ENCODE assay signal across 17 cellular contexts in genomic region chr18:44526705-44527415, GRCh38.
DNase-seq lines count a peak whose midpoint lies in the region; ATAC-seq lines count a peak whose summit lies in the region.
"Had no signal": no experiment of that assay in that cellular context is flagged by ENCODE, and none has a peak within 500 bp of the region (broad histone marks: within the 10 kb centered on the region; RNA-seq: fewer than 3 reads in every experiment).

No MANE protein-coding gene starts in this region.

- peak; percentile 83 for ATAC-seq in GM18867 (IDR thresholded peaks at IDR 0.05; ENCODE audit: unreplicated experiment)
- peak; percentile 90 for ATAC-seq in stimulated activated memory B cell treated with anti-CD40 and anti-IgM and Interleukin-4, amounts not matched to agents 10 μg/mL and 1 μg/mL and 100 μg/mL, for 72 hours
- ATAC-seq: A549 had no signal

- H3K9me3 ChIP-seq in Karpas-422 (ENCODE audit: low read length), result no peaks in the 10 kb centered on the region
- H3K9me3 ChIP-seq: A549, BE2C had no signal

- peak overlapping the region in 3 of 6 donors; percentile 11 to 25 (median 17) for H3K27ac Mint-ChIP-seq in immature natural killer cell
- H3K27ac Mint-ChIP-seq in stimulated activated memory B cell treated with anti-CD40 and anti-IgM and Interleukin-4, amounts not matched to agents 10 μg/mL and 1 μg/mL and 100 μg/mL, for 72 hours, result peak overlapping the region; percentile 54

- H3K9me2 ChIP-seq in Karpas-422 (replicated peaks; ENCODE audit: insufficient read depth, low read length), result no peaks in the 10 kb centered on the region

- peak overlapping the region in 4 of 5 donors; percentile 0 to 6 (median 2) for H3K4me3 Mint-ChIP-seq in immature natural killer cell
- H3K4me3 Mint-ChIP-seq in stimulated activated memory B cell treated with anti-CD40 and anti-IgM and Interleukin-4, amounts not matched to agents 10 μg/mL and 1 μg/mL and 100 μg/mL, for 72 hours, result no peak overlapping the region

- no peaks in the 10 kb centered on the region for H3K4me1 ChIP-seq in Karpas-422 (ENCODE audit: low read length)
- H3K4me1 ChIP-seq: A549, BE2C had no signal

- DNase-seq in Karpas-422 (peak; percentile 14), immature natural killer cell (peak; percentile 33 to 44 (median 40)), MV-4-11 (lab: John Stamatoyannopoulos, UW) (no peak), DMS 273 treated with DMSO at 0.1 percent for 48 hours (lab: John Stamatoyannopoulos, UW) (no peak), activated gamma-delta T cell (lab: John Stamatoyannopoulos, UW) (no peak)
- DNase-seq: BE2C, DMS79 treated with DMSO at 0.1 percent for 48 hours, Kasumi-1, NCI-H1417 treated with DMSO at 0.1 percent for 48 hours, NCI-H187, NCI-H69, SHP77 treated with DMSO at 0.1 percent for 48 hours had no signal

- no peaks in the 10 kb centered on the region for H3K27me3 ChIP-seq in Karpas-422 (ENCODE audit: low read length)
- H3K27me3 ChIP-seq: BE2C had no signal

- H3K79me2 ChIP-seq in Karpas-422 (ENCODE audit: low read length), result no peaks in the 10 kb centered on the region

- no peaks in the 10 kb centered on the region for H3K36me3 Mint-ChIP-seq in immature natural killer cell
- no peaks in the 10 kb centered on the region for H3K36me3 Mint-ChIP-seq in stimulated activated memory B cell treated with anti-CD40 and anti-IgM and Interleukin-4, amounts not matched to agents 10 μg/mL and 1 μg/mL and 100 μg/mL, for 72 hours

- H3K4me3 ChIP-seq in Karpas-422 (ENCODE audit: low read length), result no peak overlapping the region
- H3K4me3 ChIP-seq: A549, SK-N-MC had no signal

- no peak overlapping the region for H3K9ac ChIP-seq in Karpas-422 (ENCODE audit: low read length)

- H3K4me1 Mint-ChIP-seq in immature natural killer cell, result peaks cover 17 to 18% of the 10 kb centered on the region in 2 donors
- peaks cover 17% of the 10 kb centered on the region for H3K4me1 Mint-ChIP-seq in stimulated activated memory B cell treated with anti-CD40 and anti-IgM and Interleukin-4, amounts not matched to agents 10 μg/mL and 1 μg/mL and 100 μg/mL, for 72 hours

- H3K4me2 ChIP-seq in Karpas-422 (ENCODE audit: low read depth, low read length, poor library complexity, severe bottlenecking), result no peak overlapping the region
- H3K4me2 ChIP-seq: A549 had no signal

- peaks cover 4 to 6% (median 5%) of the 10 kb centered on the region in 3 donors for H3K27me3 Mint-ChIP-seq in immature natural killer cell (ENCODE audit: low read depth in 3 of 3)
- no peaks in the 10 kb centered on the region for H3K27me3 Mint-ChIP-seq in stimulated activated memory B cell treated with anti-CD40 and anti-IgM and Interleukin-4, amounts not matched to agents 10 μg/mL and 1 μg/mL and 100 μg/mL, for 72 hours

- no peaks in the 10 kb centered on the region for H3K36me3 ChIP-seq in Karpas-422 (ENCODE audit: insufficient read depth, low read length)
- H3K36me3 ChIP-seq: BE2C had no signal

- no peaks in the 10 kb centered on the region for H4K20me1 ChIP-seq in Karpas-422 (ENCODE audit: insufficient read depth, low read depth, low read length)

- no peak overlapping the region for H2AFZ ChIP-seq in Karpas-422 (ENCODE audit: low read length)

- H3K27ac ChIP-seq in Karpas-422 (ENCODE audit: low read length), result no peak overlapping the region
- H3K27ac ChIP-seq: A549, RWPE1, SK-N-MC had no signal

- H3K9me3 Mint-ChIP-seq in immature natural killer cell, result no peaks in the 10 kb centered on the region
- no peaks in the 10 kb centered on the region for H3K9me3 Mint-ChIP-seq in stimulated activated memory B cell treated with anti-CD40 and anti-IgM and Interleukin-4, amounts not matched to agents 10 μg/mL and 1 μg/mL and 100 μg/mL, for 72 hours

Comparison
In these comparisons a context has a peak if more than half of its experiments do, and no peak if none do; other contexts are left out.
1. DNase-seq: peak in Karpas-422 (single experiment) and immature natural killer cell (3 of 3); none in MV-4-11 (single experiment), DMS 273 treated with DMSO at 0.1 percent for 48 hours (single experiment) and activated gamma-delta T cell (single experiment).